ENCODE assay signal across 12 cellular contexts in the genomic region with DNA sequence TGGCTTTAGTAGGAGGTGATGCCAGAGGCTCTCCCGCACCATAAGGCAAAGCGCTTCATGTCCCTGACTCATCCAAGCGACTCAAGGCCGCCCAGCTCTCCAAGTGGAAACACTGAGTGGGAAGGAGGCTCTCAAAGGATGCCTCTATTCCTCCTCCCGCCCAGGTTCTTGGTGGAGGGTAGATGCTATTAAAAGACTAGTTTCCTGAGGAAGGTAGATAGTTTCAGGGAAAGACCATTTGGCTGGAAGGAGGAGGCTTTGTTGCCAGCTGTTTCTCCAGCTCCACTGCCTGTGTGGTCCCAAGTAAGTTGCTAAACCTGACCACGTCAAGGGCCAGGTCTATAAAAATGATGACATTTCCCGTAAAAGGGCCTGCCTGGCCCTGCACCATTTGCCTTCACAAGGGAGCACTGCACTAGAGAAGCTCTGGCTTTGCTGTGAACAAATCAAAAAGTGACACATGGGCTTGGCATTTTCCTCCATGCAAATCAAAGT. TPM values are rescaled to one million over a fixed set of nuclear protein-coding genes. Genes with fewer than 3 reads are reported as not detected.
A peak's percentile ranks its signal among the peaks of the same experiment; 100 is the strongest.
DNase-seq lines count a peak whose midpoint lies in the region; ATAC-seq, FAIRE-seq and TF ChIP-seq lines count a peak whose summit lies in the region.
"Had no signal": no experiment of that assay in that cellular context is flagged by ENCODE, and none has a peak within 500 bp of the region (broad histone marks: within the 10 kb centered on the region; RNA-seq: fewer than 3 reads in every experiment).

No MANE protein-coding gene starts in this region.

- FAIRE-seq in bronchial epithelial cell (lab: Jason Lieb, UNC) (no peak), HepG2 (lab: Jason Lieb, UNC) (no peak)

- ATAC-seq in HepG2 (peak; percentile 39; the same call in 1 of the 3 replicates), GM21381 (IDR thresholded peaks at IDR 0.05; ENCODE audit: unreplicated experiment) (no peak)
- ATAC-seq: stimulated activated effector memory CD8-positive, alpha-beta T cell treated with anti-CD3 and anti-CD28 coated beads, Interleukin-12 subunit alpha, Interleukin-12 subunit beta, amount 100 ng/mL, for 72 hours had no signal

- H3K4me3 ChIP-seq in AG10803 (ENCODE audit: low read length) (no peak overlapping the region), bronchial epithelial cell (ENCODE audit: low read depth, low read length) (no peak overlapping the region), HepG2 (replicated peaks in 1 of 3; ENCODE audit: insufficient read depth in 1 of 3, low read depth in 2 of 3, low read length in 3 of 3) (no peak overlapping the region), WERI-Rb-1 (ENCODE audit: low read depth, low read length) (no peak overlapping the region)
- H3K4me3 ChIP-seq: neural progenitor cell had no signal

- in situ Hi-C loops in HepG2 (cut with HindIII; ENCODE audit: extremely low pct_ligation_motif_present, low pct_unique_long_range_greater_than_20kb), result no loop called here

- no peak overlapping the region for H3K4me2 ChIP-seq in HepG2 (ENCODE audit: low read depth, low read length)
- H3K4me2 ChIP-seq: neural progenitor cell had no signal

- no peak overlapping the region for H2AFZ ChIP-seq in HepG2 (ENCODE audit: low read length)
- H2AFZ ChIP-seq: neural progenitor cell had no signal

- H3K79me2 ChIP-seq in HepG2 (ENCODE audit: insufficient read depth, low read length), result peaks cover 82% of the 10 kb centered on the region

- TF ChIP-seq CTCF in AG10803 (conservative IDR thresholded peaks at IDR 0.05; ENCODE audit: low read length) (no peak), bronchial epithelial cell (IDR thresholded peaks at IDR 0.05; ENCODE audit: insufficient read depth, low read length, severe bottlenecking) (no peak), HepG2 (CRISPR knock-in tag; IDR thresholded peaks at IDR 0.05) (no peak), WERI-Rb-1 (IDR thresholded peaks at IDR 0.05; ENCODE audit: low read depth, low read length) (no peak)

- H3K27ac ChIP-seq in HepG2 (ENCODE audit: extremely low read length, insufficient read depth, low read length), result no peak overlapping the region
- H3K27ac ChIP-seq in WERI-Rb-1, result no peak overlapping the region
- H3K27ac ChIP-seq: neural progenitor cell had no signal

- no peak for TF ChIP-seq POLR2A in HepG2 (IDR thresholded peaks at IDR 0.05; ENCODE audit: insufficient read depth in 1 of 2, low read depth in 2 of 2, low read length in 2 of 2)

- H3K9ac ChIP-seq in HepG2 (ENCODE audit: insufficient read depth, low read depth, low read length), result no peak overlapping the region
- H3K9ac ChIP-seq: neural progenitor cell had no signal

- no peaks in the 10 kb centered on the region for H3K27me3 ChIP-seq in bronchial epithelial cell (ENCODE audit: control insufficient read depth, insufficient read depth, low read length)
- H3K27me3 ChIP-seq in HepG2 (ENCODE audit: control insufficient read depth in 1 of 2, insufficient read depth in 2 of 2, low read length in 2 of 2), result no peaks in the 10 kb centered on the region
- H3K27me3 ChIP-seq in WERI-Rb-1 (ENCODE audit: insufficient read depth, low read depth, severe bottlenecking), result no peaks in the 10 kb centered on the region
- H3K27me3 ChIP-seq: neural progenitor cell had no signal

- POLR2A ChIA-PET in HepG2 (lab: Yijun Ruan, JAX), result no interaction called here

- peaks cover 9% of the 10 kb centered on the region; the same call in 1 of the 2 replicates for H3K4me1 ChIP-seq in HepG2 (ENCODE audit: insufficient read depth, low read length)
- H3K4me1 ChIP-seq: neural progenitor cell had no signal

- no TSS peak for BruUV-seq in HepG2 (replicated peaks; lab: Mats Ljungman, UMichigan)

- CTCF ChIA-PET in HepG2 (lab: Yijun Ruan, JAX; ENCODE audit: low intra/inter-chr PET ratio, low total read pairs), result interaction anchor here (2.1 kb wide), 1 partner anchor 593 kb away, joined by 15 read pairs; no protein-coding TSS in a partner anchor

- H3K36me3 ChIP-seq in bronchial epithelial cell (ENCODE audit: control insufficient read depth, insufficient read depth, low read length) (no peaks in the 10 kb centered on the region), HepG2 (replicated peaks in 1 of 2; ENCODE audit: control insufficient read depth in 1 of 2, insufficient read depth in 2 of 2, low read length in 2 of 2) (peaks cover 1 to 11% of the 10 kb centered on the region in 2 experiments; a peak in 4 of 5 replicates), WERI-Rb-1 (no peaks in the 10 kb centered on the region)
- H3K36me3 ChIP-seq: neural progenitor cell had no signal

- H3K9me3 ChIP-seq in HepG2 (ENCODE audit: low read length), result no peaks in the 10 kb centered on the region
- no peaks in the 10 kb centered on the region for H3K9me3 ChIP-seq in WERI-Rb-1 (ENCODE audit: severe bottlenecking)

- intact Hi-C loops in HepG2 (cut with micrococcal nuclease; ENCODE audit: unreplicated experiment), result loop anchor here (5.0 kb wide), 1 partner anchor 405 kb away; no protein-coding TSS in a partner anchor

- H4K20me1 ChIP-seq in HepG2 (ENCODE audit: insufficient read depth, low read length), result peaks cover 42% of the 10 kb centered on the region

- peak; percentile 55 for DNase-seq in AG10803 (ENCODE audit: low read depth)
- DNase-seq in HT1080 (ENCODE audit: low read depth), result peak; percentile 68
- DNase-seq in bronchial epithelial cell (ENCODE audit: low read depth), result peak; percentile 40
- no peak for DNase-seq in HepG2 (ENCODE audit: low spot score)
- no peak for DNase-seq in SIG-M5 treated with dmso at 0.1 percent for 504 hours (lab: John Stamatoyannopoulos, UW; ENCODE audit: unreplicated experiment)
- no peak for DNase-seq in WERI-Rb-1
- DNase-seq in NCI-H1105 treated with DMSO at 0.1 percent for 48 hours (lab: John Stamatoyannopoulos, UW), result no peak
- DNase-seq: activated effector memory CD4-positive, alpha-beta T cell treated with anti-CD3 and anti-CD28 coated beads, Interleukin-2, amount 50 U/mL, for 16 hours; foreskin melanocyte had no signal

- TF ChIP-seq RAD21 in HepG2 (CRISPR knock-in tag; IDR thresholded peaks at IDR 0.05), result no peak

- 98% methylated on average over 7 of the region's 7 CpGs for WGBS in HepG2 (ENCODE audit: low lambda C conversion rate)

- TF ChIP-seq EP300 in HepG2 (IDR thresholded peaks at IDR 0.05; ENCODE audit: low read depth in 2 of 2, low read length in 2 of 2), result no peak
- TF ChIP-seq EP300 in HepG2 (CRISPR knock-in tag; IDR thresholded peaks at IDR 0.05; ENCODE audit: borderline replicate concordance), result no peak

TF ChIP-seq in HepG2, 621 proteins besides CTCF, POLR2A, EP300 and RAD21:
- no peak for TF ChIP-seq MIXL1 (CRISPR knock-in tag; IDR thresholded peaks at IDR 0.05)
- TF ChIP-seq, protein P1, sequence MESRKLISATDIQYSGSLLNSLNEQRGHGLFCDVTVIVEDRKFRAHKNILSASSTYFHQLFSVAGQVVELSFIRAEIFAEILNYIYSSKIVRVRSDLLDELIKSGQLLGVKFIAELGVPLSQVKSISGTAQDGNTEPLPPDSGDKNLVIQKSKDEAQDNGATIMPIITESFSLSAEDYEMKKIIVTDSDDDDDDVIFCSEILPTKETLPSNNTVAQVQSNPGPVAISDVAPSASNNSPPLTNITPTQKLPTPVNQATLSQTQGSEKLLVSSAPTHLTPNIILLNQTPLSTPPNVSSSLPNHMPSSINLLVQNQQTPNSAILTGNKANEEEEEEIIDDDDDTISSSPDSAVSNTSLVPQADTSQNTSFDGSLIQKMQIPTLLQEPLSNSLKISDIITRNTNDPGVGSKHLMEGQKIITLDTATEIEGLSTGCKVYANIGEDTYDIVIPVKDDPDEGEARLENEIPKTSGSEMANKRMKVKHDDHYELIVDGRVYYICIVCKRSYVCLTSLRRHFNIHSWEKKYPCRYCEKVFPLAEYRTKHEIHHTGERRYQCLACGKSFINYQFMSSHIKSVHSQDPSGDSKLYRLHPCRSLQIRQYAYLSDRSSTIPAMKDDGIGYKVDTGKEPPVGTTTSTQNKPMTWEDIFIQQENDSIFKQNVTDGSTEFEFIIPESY (CRISPR knock-in tag; IDR thresholded peaks at IDR 0.05), result peak; percentile 76; the same call in 1 of the 2 replicates

RNA-seq across cellular contexts. Expression of a gene that starts 48.2 kb away (rescaled TPM):
- 7.8 and 10.0 TPM in 2 replicates for total RNA-seq in HT1080 (2014; rRNA removed; shearing (Covaris generic))
- 32.3 and 34.5 TPM in 2 replicates for polyA plus RNA-seq in HT1080 (2015; cell fraction: cytosol; rRNA removed)
- polyA plus RNA-seq in HT1080 (2015; cell fraction: nucleus; rRNA removed), result 17.5 TPM in 2 replicates
- 8.2 and 10.1 TPM in 2 replicates for total RNA-seq in bronchial epithelial cell
- 59.6 and 64.4 TPM in 2 replicates for total RNA-seq in HepG2 (2016; rRNA removed; fragmentation: Illumina TruSeq; extraction: Trizol)
- 36.0 and 38.2 TPM in 2 replicates for total RNA-seq in HepG2 (2016; cell fraction: cytosol; rRNA removed; fragmentation: Illumina TruSeq; extraction: Trizol; ENCODE audit: low read depth)
- 52.1 and 61.1 TPM in 2 replicates for total RNA-seq in HepG2 (2016; cell fraction: insoluble cytoplasmic fraction; rRNA removed; fragmentation: Illumina TruSeq; extraction: Trizol)
- 27.5 and 31.6 TPM in 2 replicates for total RNA-seq in HepG2 (2016; cell fraction: membrane; rRNA removed; fragmentation: Illumina TruSeq; extraction: Trizol)
- 80.6 and 82.3 TPM in 2 replicates for total RNA-seq in HepG2 (2016; cell fraction: nucleus; rRNA removed; fragmentation: Illumina TruSeq; extraction: Trizol)
- polyA plus RNA-seq in HepG2 (2011; rRNA removed), result 105 and 112 TPM in 2 replicates
- polyA plus RNA-seq in HepG2 (2011; cell fraction: cytosol; rRNA removed), result 85.3 and 101 TPM in 2 replicates
- polyA plus RNA-seq in HepG2 (2011; cell fraction: nucleus; rRNA removed), result 48.6 and 57.8 TPM in 2 replicates
- polyA plus RNA-seq in HepG2 (2012), result 96.1 and 155 TPM in 2 replicates
- polyA plus RNA-seq in HepG2 (2016; cell fraction: cytosol; fragmentation: Illumina TruSeq; extraction: Trizol; ENCODE audit: low read depth), result 36.7 and 40.8 TPM in 2 replicates
- 123 and 133 TPM in 2 replicates for polyA plus RNA-seq in HepG2 (2016; cell fraction: insoluble cytoplasmic fraction; fragmentation: Illumina TruSeq; extraction: Trizol; ENCODE audit: low read depth)
- 46.7 and 49.6 TPM in 2 replicates for polyA plus RNA-seq in HepG2 (2016; cell fraction: membrane; fragmentation: Illumina TruSeq; extraction: Trizol; ENCODE audit: low read depth)
- polyA plus RNA-seq in HepG2 (2016; cell fraction: nucleus; fragmentation: Illumina TruSeq; extraction: Trizol; ENCODE audit: insufficient read depth, low read depth), result 94.8 and 108 TPM in 2 replicates
- 8.1 and 47.1 TPM in 2 replicates for polyA minus RNA-seq in HepG2 (2011; rRNA and poly(A)+ RNA removed; ENCODE audit: low replicate concordance)
- 72.4 and 77.0 TPM in 2 replicates for polyA minus RNA-seq in HepG2 (2011; cell fraction: cytosol; rRNA and poly(A)+ RNA removed)
- polyA minus RNA-seq in HepG2 (2011; cell fraction: nucleus; rRNA and poly(A)+ RNA removed), result 265 and 281 TPM in 2 replicates

Comparison
In these comparisons a context has a peak if more than half of its experiments do, and no peak if none do; other contexts are left out.
1. DNase-seq: peak in AG10803 (single experiment), HT1080 (single experiment) and bronchial epithelial cell (single experiment); none in HepG2 (single experiment), SIG-M5 treated with dmso at 0.1 percent for 504 hours (single experiment), WERI-Rb-1 (single experiment) and NCI-H1105 treated with DMSO at 0.1 percent for 48 hours (single experiment).